ENCODE assay signal across 10 cellular contexts in the genomic region with DNA sequence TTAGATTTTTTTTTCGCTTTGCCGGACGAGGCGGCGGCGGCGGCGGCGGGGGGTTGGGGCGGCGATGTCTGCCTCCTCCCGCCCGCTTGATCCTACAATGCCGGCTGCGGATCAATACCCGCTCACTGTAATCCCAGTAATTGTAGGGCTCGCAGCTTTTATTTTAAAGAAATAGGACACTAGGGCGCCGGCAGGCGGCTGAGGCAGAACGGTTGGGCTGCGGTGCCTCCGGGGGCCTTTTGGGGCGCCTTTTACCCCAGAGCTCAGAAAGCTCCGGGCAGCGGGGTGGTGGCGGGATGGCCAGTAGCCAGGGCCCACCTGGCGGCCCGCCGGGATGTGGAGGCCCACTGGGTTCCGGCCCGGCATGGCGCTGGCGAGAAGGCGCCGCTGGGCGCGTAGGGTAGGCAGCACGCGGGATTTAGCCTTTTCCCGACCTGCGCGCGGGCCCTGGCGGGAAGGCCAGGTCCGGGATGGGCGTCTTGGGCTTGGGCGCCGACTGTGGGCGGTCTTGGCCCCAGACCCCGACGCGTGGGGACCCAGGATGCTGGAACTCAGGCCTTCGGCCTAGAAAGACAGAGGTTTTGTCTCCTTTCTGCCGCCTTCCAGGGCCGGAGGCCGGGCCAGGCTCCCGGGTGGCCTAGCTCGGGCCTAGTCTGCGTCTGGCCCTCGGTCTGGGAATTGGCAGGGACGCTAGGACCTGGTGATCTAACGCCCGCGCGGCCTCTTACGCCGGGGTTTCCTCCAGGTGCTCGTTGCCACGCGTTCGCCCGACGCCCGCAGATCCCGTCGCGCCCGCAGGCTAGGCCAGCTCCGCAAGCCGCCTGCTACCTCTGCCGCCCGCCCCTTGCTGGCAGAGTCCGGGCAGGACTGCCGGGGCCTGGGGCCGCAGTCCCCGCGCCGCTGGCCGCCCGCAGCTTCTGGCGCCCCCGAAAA. TPM values are rescaled to one million over a fixed set of nuclear protein-coding genes. Genes with fewer than 3 reads are reported as not detected.
A peak's percentile ranks its signal among the peaks of the same experiment; 100 is the strongest.
DNase-seq lines count a peak whose midpoint lies in the region; ATAC-seq and TF ChIP-seq lines count a peak whose summit lies in the region.
"Had no signal": no experiment of that assay in that cellular context is flagged by ENCODE, and none has a peak within 500 bp of the region (broad histone marks: within the 10 kb centered on the region; RNA-seq: fewer than 3 reads in every experiment).

No MANE protein-coding gene starts in this region.

- POLR2A ChIA-PET in naive thymus-derived CD4-positive, alpha-beta T cell (lab: Charles Lee): no interaction called here

- WGBS in heart left ventricle, 4 donors: 9 to 27% (median 10%) methylated on average over 36 to 93 of the region's 93 CpGs
- WGBS in ectodermal cell, 2 experiments: 34 to 40% methylated on average over 93 of the region's 93 CpGs

- H3K27ac ChIP-seq in heart left ventricle (no peak overlapping the region), ectodermal cell (ENCODE audit: insufficient read depth, low read depth, low read length, poor library complexity, severe bottlenecking) (no peak overlapping the region), vagina (no peak overlapping the region)
- H3K27ac ChIP-seq in naive thymus-derived CD4-positive, alpha-beta T cell (ENCODE audit: low read depth, low read length): no peak overlapping the region

- H3K9me3 ChIP-seq in heart left ventricle (no peaks in the 10 kb centered on the region), ectodermal cell (ENCODE audit: control insufficient read depth, low read length) (no peaks in the 10 kb centered on the region), vagina (no peaks in the 10 kb centered on the region)
- H3K9me3 ChIP-seq in naive thymus-derived CD4-positive, alpha-beta T cell (ENCODE audit: control insufficient read depth in 2 of 3, low read length in 3 of 3): no peaks in the 10 kb centered on the region

- intact Hi-C loops in heart left ventricle (cut with DNase I): no loop called here
- intact Hi-C loops in Right ventricle myocardium inferior (cut with DNase I): no loop called here
- intact Hi-C loops in naive thymus-derived CD4-positive, alpha-beta T cell (cut with micrococcal nuclease): no loop called here
- intact Hi-C loops in vagina (cut with DNase I): no loop called here

- H3K4me3 Mint-ChIP-seq in naive thymus-derived CD4-positive, alpha-beta T cell: peak overlapping the region in 9 of 10 donors; percentile 52 to 81 (median 68)

- ATAC-seq in heart left ventricle (peak in 1 of 4 donors; percentile 38), Right ventricle myocardium inferior (no peak), GM21576 (IDR thresholded peaks at IDR 0.05; ENCODE audit: unreplicated experiment) (no peak), GM19455 (IDR thresholded peaks at IDR 0.05; ENCODE audit: unreplicated experiment) (no peak)
- ATAC-seq in naive thymus-derived CD4-positive, alpha-beta T cell: peak; percentile 61

- H3K4me1 Mint-ChIP-seq in naive thymus-derived CD4-positive, alpha-beta T cell: peaks cover 0 to 22% (median 18%) of the 10 kb centered on the region in 7 donors

- H3K36me3 Mint-ChIP-seq in naive thymus-derived CD4-positive, alpha-beta T cell: peaks cover 0 to 2% (median 0%) of the 10 kb centered on the region in 5 donors

- H3K27ac Mint-ChIP-seq in naive thymus-derived CD4-positive, alpha-beta T cell: no peak overlapping the region

- TF ChIP-seq CTCF in heart left ventricle (IDR thresholded peaks at IDR 0.05) (peak in 2 of 12 donors; percentile 7 to 10), vagina (IDR thresholded peaks at IDR 0.05) (no peak)

- H3K4me1 ChIP-seq in heart left ventricle (peaks cover 0 to 31% (median 26%) of the 10 kb centered on the region in 12 donors), ectodermal cell (ENCODE audit: control insufficient read depth, insufficient read depth, low read length) (no peaks in the 10 kb centered on the region), vagina (peaks cover 30% of the 10 kb centered on the region)
- peaks cover 6 to 21% of the 10 kb centered on the region in 2 donors for H3K4me1 ChIP-seq in naive thymus-derived CD4-positive, alpha-beta T cell (ENCODE audit: control insufficient read depth in 2 of 2, insufficient read depth in 2 of 2, low read length in 2 of 2)

- DNase-seq in heart left ventricle (no peak), Right ventricle myocardium inferior (ENCODE audit: missing footprints) (no peak), vagina (ENCODE audit: extremely low spot score in 2 of 2) (no peak), CD1c-positive myeloid dendritic cell (ENCODE audit: extremely low spot score) (no peak)
- no peak for DNase-seq in naive thymus-derived CD4-positive, alpha-beta T cell

- H3K27me3 Mint-ChIP-seq in naive thymus-derived CD4-positive, alpha-beta T cell: peaks cover 79 to 86% (median 82%) of the 10 kb centered on the region in 5 donors

- CTCF ChIA-PET in naive thymus-derived CD4-positive, alpha-beta T cell (lab: Charles Lee): no interaction called here

- H3K36me3 ChIP-seq in heart left ventricle (no peaks in the 10 kb centered on the region), ectodermal cell (ENCODE audit: control insufficient read depth, insufficient read depth, low read length) (no peaks in the 10 kb centered on the region), vagina (no peaks in the 10 kb centered on the region)
- H3K36me3 ChIP-seq in naive thymus-derived CD4-positive, alpha-beta T cell (ENCODE audit: control insufficient read depth in 2 of 3, insufficient read depth in 3 of 3, low read length in 3 of 3): no peaks in the 10 kb centered on the region

- TF ChIP-seq POLR2A in heart left ventricle (IDR thresholded peaks at IDR 0.05) (no peak), vagina (IDR thresholded peaks at IDR 0.05) (no peak)

- H3K4me3 ChIP-seq in heart left ventricle (peak overlapping the region; percentile 6 to 48 (median 32)), ectodermal cell (ENCODE audit: insufficient read depth, low read depth, low read length) (peak overlapping the region; percentile 29), vagina (peak overlapping the region; percentile 22 to 38)
- no peak overlapping the region for H3K4me3 ChIP-seq in naive thymus-derived CD4-positive, alpha-beta T cell (ENCODE audit: low read length)

- H3K9me3 Mint-ChIP-seq in naive thymus-derived CD4-positive, alpha-beta T cell: peaks cover 0 to 14% (median 0%) of the 10 kb centered on the region in 11 donors

- H3K27me3 ChIP-seq in heart left ventricle (peaks cover 44 to 99% (median 90%) of the 10 kb centered on the region in 9 donors), ectodermal cell (ENCODE audit: control insufficient read depth, insufficient read depth, low read length, poor library complexity, severe bottlenecking) (peaks cover 68% of the 10 kb centered on the region), vagina (peaks cover 24% of the 10 kb centered on the region)
- H3K27me3 ChIP-seq in naive thymus-derived CD4-positive, alpha-beta T cell (ENCODE audit: control insufficient read depth in 2 of 2, insufficient read depth in 2 of 2, low read length in 2 of 2): peaks cover 23 to 26% of the 10 kb centered on the region in 2 donors

RNA-seq across cellular contexts. Expression of a gene that starts 15.5 kb away (rescaled TPM):
- total RNA-seq in heart left ventricle: not detected
- polyA plus RNA-seq in heart left ventricle: not detected
- not detected for total RNA-seq in Right ventricle myocardium inferior
- 1.7 TPM for polyA plus RNA-seq in ectodermal cell (2013, experiment 1 of 4)
- 1.9 TPM for polyA plus RNA-seq in ectodermal cell (2013, experiment 2 of 4)
- polyA plus RNA-seq in ectodermal cell (2013, experiment 3 of 4): 4.2 TPM
- polyA plus RNA-seq in ectodermal cell (2013, experiment 4 of 4): 2.4 TPM
- not detected for total RNA-seq in naive thymus-derived CD4-positive, alpha-beta T cell
- not detected for polyA plus RNA-seq in naive thymus-derived CD4-positive, alpha-beta T cell
- not detected for total RNA-seq in vagina
- total RNA-seq: lung microvascular endothelial cell, temporal lobe had no signal
